8 cellular contexts compared by ENCODE assay signal in the genomic region with DNA sequence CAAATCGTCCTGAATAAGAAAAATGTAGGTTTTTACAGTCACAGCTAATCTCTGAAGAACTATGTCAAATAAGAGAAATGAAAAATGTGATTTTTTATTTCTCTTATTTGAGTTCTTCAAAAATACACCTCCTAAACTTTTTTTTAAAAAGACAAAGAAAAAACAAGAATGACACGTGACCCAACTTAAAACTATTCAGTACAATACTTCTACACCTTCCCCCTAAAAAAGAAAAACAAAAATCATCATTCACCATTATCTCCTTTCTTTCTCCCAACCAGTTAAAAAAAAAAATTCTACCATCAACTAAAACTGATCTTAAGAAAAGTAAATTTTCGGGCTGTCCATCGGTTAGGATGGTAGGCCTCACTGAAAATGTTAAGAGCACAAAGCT. TPM values are rescaled to one million over a fixed set of nuclear protein-coding genes. Genes with fewer than 3 reads are reported as not detected.
DNase-seq lines count a peak whose midpoint lies in the region; ATAC-seq and TF ChIP-seq lines count a peak whose summit lies in the region.

No MANE protein-coding gene starts in this region.

- no peak overlapping the region for H3K9ac ChIP-seq in iPS-15b (ENCODE audit: low read depth, low read length)

- H3K9me3 Mint-ChIP-seq in activated T-helper 1 cell treated with anti-CD3 and anti-CD28 coated beads, Interleukin-12 subunit alpha, Interleukin-12 subunit beta, Interleukin-2, Interleukin-4 antibody, amounts not matched to agents 30 ng/mL and 10 ng/mL and 1 ng/mL, durations not matched to agents 14 hours and 24 hours and 36 hours, result no peaks in the 10 kb centered on the region
- no peaks in the 10 kb centered on the region for H3K9me3 Mint-ChIP-seq in stimulated activated memory B cell treated with anti-CD40 and anti-IgM and Interleukin-4, amounts not matched to agents 10 μg/mL and 1 μg/mL and 100 μg/mL, for 72 hours

- no peaks in the 10 kb centered on the region for H3K27me3 Mint-ChIP-seq in activated T-helper 1 cell treated with anti-CD3 and anti-CD28 coated beads, Interleukin-12 subunit alpha, Interleukin-12 subunit beta, Interleukin-2, Interleukin-4 antibody, amounts not matched to agents 30 ng/mL and 10 ng/mL and 1 ng/mL, durations not matched to agents 14 hours and 24 hours and 36 hours (ENCODE audit: insufficient read depth)
- H3K27me3 Mint-ChIP-seq in stimulated activated memory B cell treated with anti-CD40 and anti-IgM and Interleukin-4, amounts not matched to agents 10 μg/mL and 1 μg/mL and 100 μg/mL, for 72 hours, result no peaks in the 10 kb centered on the region

- no peak for ATAC-seq in stimulated activated memory B cell treated with anti-CD40 and anti-IgM and Interleukin-4, amounts not matched to agents 10 μg/mL and 1 μg/mL and 100 μg/mL, for 72 hours
- ATAC-seq in GM18868 (IDR thresholded peaks at IDR 0.05; ENCODE audit: unreplicated experiment) (no peak), GM19463 (IDR thresholded peaks at IDR 0.05; ENCODE audit: unreplicated experiment) (no peak)

- intact Hi-C loops in activated T-helper 1 cell treated with anti-CD3 and anti-CD28 coated beads, Interleukin-12 subunit alpha, Interleukin-12 subunit beta, Interleukin-2, Interleukin-4 antibody, amounts not matched to agents 30 ng/mL and 10 ng/mL and 1 ng/mL, durations not matched to agents 14 hours and 24 hours and 36 hours (cut with micrococcal nuclease), result loop anchor here (1.0 to 10.0 kb wide), 6 partner anchors 9 to 1932 kb away; partner anchors contain the start of gene PTTG1

- H3K9me3 ChIP-seq in HEK293 (ENCODE audit: control insufficient read depth, insufficient read depth, low read depth, low read length) (no peaks in the 10 kb centered on the region), iPS-15b (ENCODE audit: control insufficient read depth, insufficient read depth, low read length) (no peaks in the 10 kb centered on the region)

- H3K36me3 Mint-ChIP-seq in activated T-helper 1 cell treated with anti-CD3 and anti-CD28 coated beads, Interleukin-12 subunit alpha, Interleukin-12 subunit beta, Interleukin-2, Interleukin-4 antibody, amounts not matched to agents 30 ng/mL and 10 ng/mL and 1 ng/mL, durations not matched to agents 14 hours and 24 hours and 36 hours (ENCODE audit: low read depth), result peaks cover 33% of the 10 kb centered on the region
- H3K36me3 Mint-ChIP-seq in stimulated activated memory B cell treated with anti-CD40 and anti-IgM and Interleukin-4, amounts not matched to agents 10 μg/mL and 1 μg/mL and 100 μg/mL, for 72 hours, result peaks cover 15% of the 10 kb centered on the region

- peaks cover 0 to 2% of the 10 kb centered on the region in 2 experiments; a peak in 2 of 3 replicates for H3K36me3 ChIP-seq in HEK293 (ENCODE audit: control insufficient read depth in 2 of 2, insufficient read depth in 1 of 2, low read length in 2 of 2)
- H3K36me3 ChIP-seq in iPS-15b (ENCODE audit: control insufficient read depth, insufficient read depth, low read length), result no peaks in the 10 kb centered on the region

- H3K27ac ChIP-seq in HEK293 (ENCODE audit: extremely low read depth, low read depth, low read length), result peak overlapping the region; percentile 74

- peaks cover 36% of the 10 kb centered on the region for H3K27me3 ChIP-seq in iPS-15b (ENCODE audit: control insufficient read depth, insufficient read depth, low read length)

- peak overlapping the region; percentile 97 for H3K4me3 Mint-ChIP-seq in activated T-helper 1 cell treated with anti-CD3 and anti-CD28 coated beads, Interleukin-12 subunit alpha, Interleukin-12 subunit beta, Interleukin-2, Interleukin-4 antibody, amounts not matched to agents 30 ng/mL and 10 ng/mL and 1 ng/mL, durations not matched to agents 14 hours and 24 hours and 36 hours
- peak overlapping the region; percentile 100 for H3K4me3 Mint-ChIP-seq in stimulated activated memory B cell treated with anti-CD40 and anti-IgM and Interleukin-4, amounts not matched to agents 10 μg/mL and 1 μg/mL and 100 μg/mL, for 72 hours

- peaks cover 37% of the 10 kb centered on the region for H3K4me1 ChIP-seq in HEK293 (ENCODE audit: control insufficient read depth, insufficient read depth, low read length)
- H3K4me1 ChIP-seq in iPS-15b (ENCODE audit: control insufficient read depth, insufficient read depth, low read length), result peaks cover 12% of the 10 kb centered on the region

- peak overlapping the region; percentile 97 for H3K27ac Mint-ChIP-seq in activated T-helper 1 cell treated with anti-CD3 and anti-CD28 coated beads, Interleukin-12 subunit alpha, Interleukin-12 subunit beta, Interleukin-2, Interleukin-4 antibody, amounts not matched to agents 30 ng/mL and 10 ng/mL and 1 ng/mL, durations not matched to agents 14 hours and 24 hours and 36 hours
- peak overlapping the region; percentile 99 for H3K27ac Mint-ChIP-seq in stimulated activated memory B cell treated with anti-CD40 and anti-IgM and Interleukin-4, amounts not matched to agents 10 μg/mL and 1 μg/mL and 100 μg/mL, for 72 hours

- DNase-seq in activated T-helper 1 cell treated with anti-CD3 and anti-CD28 coated beads, Interleukin-12 subunit alpha, Interleukin-12 subunit beta, Interleukin-2, Interleukin-4 antibody, amounts not matched to agents 30 ng/mL and 10 ng/mL and 1 ng/mL, durations not matched to agents 14 hours and 24 hours and 36 hours (ENCODE audit: low spot score), result no peak
- no peak for DNase-seq in NCI-H446 treated with DMSO at 0.1 percent for 48 hours (lab: John Stamatoyannopoulos, UW)
- DNase-seq in stimulated activated CD4-positive, alpha-beta T cell treated with anti-CD3 and anti-CD28 coated beads, Interleukin-4, amount 100 ng/mL, for 1 hour, result no peak

- POLR2A ChIA-PET in HEK293 (lab: Yijun Ruan, JAX), result interaction anchor here (0.7 to 2.1 kb wide), 4 partner anchors 33 to 1183 kb away, joined by 3 to 9 read pairs (median 6); no protein-coding TSS in a partner anchor

- no peak for TF ChIP-seq CTCF in HEK293 (tag by site-specific recombination; IDR thresholded peaks at IDR 0.05)

- CTCF ChIA-PET in HEK293 (lab: Yijun Ruan, JAX), result interaction anchor here (0.6 to 2.0 kb wide), 4 partner anchors 21 to 114 kb away, joined by 3 to 5 read pairs (median 3); no protein-coding TSS in a partner anchor

- peaks cover 57% of the 10 kb centered on the region for H3K4me1 Mint-ChIP-seq in activated T-helper 1 cell treated with anti-CD3 and anti-CD28 coated beads, Interleukin-12 subunit alpha, Interleukin-12 subunit beta, Interleukin-2, Interleukin-4 antibody, amounts not matched to agents 30 ng/mL and 10 ng/mL and 1 ng/mL, durations not matched to agents 14 hours and 24 hours and 36 hours (ENCODE audit: low read depth)
- H3K4me1 Mint-ChIP-seq in stimulated activated memory B cell treated with anti-CD40 and anti-IgM and Interleukin-4, amounts not matched to agents 10 μg/mL and 1 μg/mL and 100 μg/mL, for 72 hours, result peaks cover 63% of the 10 kb centered on the region

- peak overlapping the region; percentile 85 for H3K4me3 ChIP-seq in HEK293 (ENCODE audit: low read depth, low read length)
- H3K4me3 ChIP-seq in iPS-15b (ENCODE audit: low read depth, low read length), result peak overlapping the region; percentile 91

TF ChIP-seq in HEK293, 187 proteins besides CTCF, POLR2A, EP300 and RAD21:
- TF ChIP-seq, protein P1, sequence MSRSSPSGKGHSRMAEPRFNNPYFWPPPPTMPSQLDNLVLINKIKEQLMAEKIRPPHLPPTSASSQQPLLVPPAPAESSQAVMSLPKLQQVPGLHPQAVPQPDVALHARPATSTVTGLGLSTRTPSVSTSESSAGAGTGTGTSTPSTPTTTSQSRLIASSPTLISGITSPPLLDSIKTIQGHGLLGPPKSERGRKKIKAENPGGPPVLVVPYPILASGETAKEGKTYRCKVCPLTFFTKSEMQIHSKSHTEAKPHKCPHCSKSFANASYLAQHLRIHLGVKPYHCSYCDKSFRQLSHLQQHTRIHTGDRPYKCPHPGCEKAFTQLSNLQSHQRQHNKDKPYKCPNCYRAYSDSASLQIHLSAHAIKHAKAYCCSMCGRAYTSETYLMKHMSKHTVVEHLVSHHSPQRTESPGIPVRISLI (tag by site-specific recombination; IDR thresholded peaks at IDR 0.05), result peak; percentile 86
- TF ChIP-seq, protein P2, sequence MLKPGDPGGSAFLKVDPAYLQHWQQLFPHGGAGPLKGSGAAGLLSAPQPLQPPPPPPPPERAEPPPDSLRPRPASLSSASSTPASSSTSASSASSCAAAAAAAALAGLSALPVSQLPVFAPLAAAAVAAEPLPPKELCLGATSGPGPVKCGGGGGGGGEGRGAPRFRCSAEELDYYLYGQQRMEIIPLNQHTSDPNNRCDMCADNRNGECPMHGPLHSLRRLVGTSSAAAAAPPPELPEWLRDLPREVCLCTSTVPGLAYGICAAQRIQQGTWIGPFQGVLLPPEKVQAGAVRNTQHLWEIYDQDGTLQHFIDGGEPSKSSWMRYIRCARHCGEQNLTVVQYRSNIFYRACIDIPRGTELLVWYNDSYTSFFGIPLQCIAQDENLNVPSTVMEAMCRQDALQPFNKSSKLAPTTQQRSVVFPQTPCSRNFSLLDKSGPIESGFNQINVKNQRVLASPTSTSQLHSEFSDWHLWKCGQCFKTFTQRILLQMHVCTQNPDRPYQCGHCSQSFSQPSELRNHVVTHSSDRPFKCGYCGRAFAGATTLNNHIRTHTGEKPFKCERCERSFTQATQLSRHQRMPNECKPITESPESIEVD (tag by site-specific recombination; IDR thresholded peaks at IDR 0.05), result peak; percentile 62; the same call in 1 of the 2 replicates
- no peak for TF ChIP-seq ZNF302 (tag by site-specific recombination; IDR thresholded peaks at IDR 0.05; ENCODE audit: low read depth)
- no peak for TF ChIP-seq KLF7 (tag by site-specific recombination; IDR thresholded peaks at IDR 0.05; ENCODE audit: borderline replicate concordance)
- peak; percentile 91 for TF ChIP-seq MYNN (tag by site-specific recombination; IDR thresholded peaks at IDR 0.05; ENCODE audit: borderline replicate concordance)

RNA-seq across cellular contexts. Expression of gene RNF145, which starts 2.1 kb away (rescaled TPM):
- total RNA-seq in activated T-helper 1 cell treated with anti-CD3 and anti-CD28 coated beads, Interleukin-12 subunit alpha, Interleukin-12 subunit beta, Interleukin-2, Interleukin-4 antibody, amounts not matched to agents 30 ng/mL and 10 ng/mL and 1 ng/mL, durations not matched to agents 14 hours and 24 hours and 36 hours, result 179 TPM in 2 replicates

RNA-seq across cellular contexts. Expression of gene UBLCP1, which starts 55.9 kb away (rescaled TPM):
- 30.8 and 32.3 TPM in 2 replicates for total RNA-seq in activated T-helper 1 cell treated with anti-CD3 and anti-CD28 coated beads, Interleukin-12 subunit alpha, Interleukin-12 subunit beta, Interleukin-2, Interleukin-4 antibody, amounts not matched to agents 30 ng/mL and 10 ng/mL and 1 ng/mL, durations not matched to agents 14 hours and 24 hours and 36 hours
